In genomic region chr22:40261783-40262182, GRCh38 we compare ENCODE assay signal across 1 cellular context.
TF ChIP-seq lines count a peak whose summit lies in the region.

No MANE protein-coding gene starts in this region.

TF ChIP-seq in HepG2, 621 proteins besides CTCF, POLR2A, EP300 and RAD21 (continued from another document):
- TF ChIP-seq, protein P1, sequence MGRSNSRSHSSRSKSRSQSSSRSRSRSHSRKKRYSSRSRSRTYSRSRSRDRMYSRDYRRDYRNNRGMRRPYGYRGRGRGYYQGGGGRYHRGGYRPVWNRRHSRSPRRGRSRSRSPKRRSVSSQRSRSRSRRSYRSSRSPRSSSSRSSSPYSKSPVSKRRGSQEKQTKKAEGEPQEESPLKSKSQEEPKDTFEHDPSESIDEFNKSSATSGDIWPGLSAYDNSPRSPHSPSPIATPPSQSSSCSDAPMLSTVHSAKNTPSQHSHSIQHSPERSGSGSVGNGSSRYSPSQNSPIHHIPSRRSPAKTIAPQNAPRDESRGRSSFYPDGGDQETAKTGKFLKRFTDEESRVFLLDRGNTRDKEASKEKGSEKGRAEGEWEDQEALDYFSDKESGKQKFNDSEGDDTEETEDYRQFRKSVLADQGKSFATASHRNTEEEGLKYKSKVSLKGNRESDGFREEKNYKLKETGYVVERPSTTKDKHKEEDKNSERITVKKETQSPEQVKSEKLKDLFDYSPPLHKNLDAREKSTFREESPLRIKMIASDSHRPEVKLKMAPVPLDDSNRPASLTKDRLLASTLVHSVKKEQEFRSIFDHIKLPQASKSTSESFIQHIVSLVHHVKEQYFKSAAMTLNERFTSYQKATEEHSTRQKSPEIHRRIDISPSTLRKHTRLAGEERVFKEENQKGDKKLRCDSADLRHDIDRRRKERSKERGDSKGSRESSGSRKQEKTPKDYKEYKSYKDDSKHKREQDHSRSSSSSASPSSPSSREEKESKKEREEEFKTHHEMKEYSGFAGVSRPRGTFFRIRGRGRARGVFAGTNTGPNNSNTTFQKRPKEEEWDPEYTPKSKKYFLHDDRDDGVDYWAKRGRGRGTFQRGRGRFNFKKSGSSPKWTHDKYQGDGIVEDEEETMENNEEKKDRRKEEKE (IDR thresholded peaks at IDR 0.05), result no peak
- TF ChIP-seq ZNF577 (CRISPR knock-in tag; IDR thresholded peaks at IDR 0.05; ENCODE audit: borderline replicate concordance, low read depth) (no peak), HOXA9 (CRISPR knock-in tag; IDR thresholded peaks at IDR 0.05; ENCODE audit: borderline replicate concordance) (no peak), ZEB1 (IDR thresholded peaks at IDR 0.05; ENCODE audit: insufficient replicate concordance, low read depth) (no peak), SRF (IDR thresholded peaks at IDR 0.05; ENCODE audit: low read depth, low read length) (no peak), MAFK (conservative IDR thresholded peaks at IDR 0.05 in 1 of 2, IDR thresholded peaks at IDR 0.05 in 1 of 2; ENCODE audit: low read length in 2 of 2) (no peak), ZNF451 (CRISPR knock-in tag; IDR thresholded peaks at IDR 0.05) (no peak), CREM (IDR thresholded peaks at IDR 0.05) (no peak), CREM (CRISPR knock-in tag; IDR thresholded peaks at IDR 0.05) (no peak), SATB2 (CRISPR knock-in tag; IDR thresholded peaks at IDR 0.05) (no peak)
TF ChIP-seq in HepG2: peak in this region for 0.
